Comparison of ENCODE assay signal across 8 cellular contexts in the genomic region with DNA sequence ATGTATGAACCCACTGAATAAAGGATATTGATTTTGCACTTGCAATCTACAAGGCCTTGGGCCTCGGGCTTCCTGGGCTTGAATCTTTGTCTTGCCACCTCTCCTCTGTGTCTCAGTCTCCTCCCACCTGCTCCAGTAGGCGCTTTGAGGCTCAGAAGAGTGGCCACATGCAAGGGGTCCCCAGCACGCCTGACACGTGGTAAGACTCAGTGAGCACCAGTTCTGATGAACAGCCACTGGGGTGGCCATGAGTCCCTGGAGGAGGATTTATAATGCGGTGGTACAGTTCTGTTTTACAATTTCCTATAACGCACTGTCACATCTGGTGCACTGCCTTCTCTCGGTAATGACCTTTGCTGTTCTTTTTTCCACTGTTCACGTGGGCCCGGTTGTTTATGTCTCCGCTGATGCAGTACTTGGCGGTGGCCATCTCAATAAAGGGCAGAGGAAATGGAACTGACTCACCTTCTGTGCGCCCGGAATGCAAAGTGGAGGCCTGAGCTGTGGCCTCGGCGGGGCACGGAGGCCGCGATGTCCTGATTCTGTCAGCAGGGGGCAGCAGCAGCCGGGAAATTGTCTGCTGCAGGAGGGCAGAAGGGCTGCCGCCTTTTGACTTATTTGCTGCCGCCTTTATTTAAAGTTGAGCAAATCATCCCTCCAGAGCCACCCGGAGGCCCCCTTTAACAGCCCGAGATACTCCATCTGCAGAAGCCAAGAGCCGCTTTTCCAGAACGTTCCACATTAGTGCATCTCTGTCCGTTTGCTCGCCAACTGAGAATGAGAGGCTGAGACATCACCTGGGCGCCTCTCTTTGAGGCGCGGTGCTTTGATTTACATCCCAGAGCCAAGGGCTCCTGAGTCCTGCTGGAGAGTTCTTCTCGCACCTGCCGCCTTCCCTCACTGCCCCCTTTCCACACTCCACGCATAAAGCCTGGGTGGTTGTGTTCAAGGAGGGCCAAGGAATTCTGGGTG. TPM values are rescaled to one million over a fixed set of nuclear protein-coding genes. Genes with fewer than 3 reads are reported as not detected.
DNase-seq lines count a peak whose midpoint lies in the region; ATAC-seq and TF ChIP-seq lines count a peak whose summit lies in the region.

No MANE protein-coding gene starts in this region.

- peak overlapping the region; percentile 67 for H3K27ac Mint-ChIP-seq in activated CD8-positive, alpha-beta memory T cell treated with anti-CD3 and anti-CD28 coated beads, Interleukin-2, amount 10 ng/mL, durations not matched to agents 7 days and 5 days
- H3K27ac Mint-ChIP-seq in endothelial cell (ENCODE audit: unreplicated experiment) (no peak overlapping the region), mesothelial cell of epicardium (no peak overlapping the region)

- H3K36me3 Mint-ChIP-seq in activated CD8-positive, alpha-beta memory T cell treated with anti-CD3 and anti-CD28 coated beads, Interleukin-2, amount 10 ng/mL, durations not matched to agents 7 days and 5 days = no peaks in the 10 kb centered on the region
- H3K36me3 Mint-ChIP-seq in endothelial cell (ENCODE audit: low read depth, unreplicated experiment) (peaks cover 4% of the 10 kb centered on the region), mesothelial cell of epicardium (no peaks in the 10 kb centered on the region)

- CTCF ChIA-PET in activated CD8-positive, alpha-beta memory T cell treated with anti-CD3 and anti-CD28 coated beads, Interleukin-2, amount 10 ng/mL, durations not matched to agents 7 days and 5 days (lab: Charles Lee) = interaction anchor here (0.7 to 14.4 kb wide), 25 partner anchors 8 to 441 kb away, joined by 3 to 180 read pairs (median 5); partner anchors contain the start of genes IL2RB, MPST, NCF4 and TST

- H3K9me3 Mint-ChIP-seq in activated CD8-positive, alpha-beta memory T cell treated with anti-CD3 and anti-CD28 coated beads, Interleukin-2, amount 10 ng/mL, durations not matched to agents 7 days and 5 days (ENCODE audit: low read depth) = no peaks in the 10 kb centered on the region
- H3K9me3 Mint-ChIP-seq in endothelial cell (ENCODE audit: unreplicated experiment) (no peaks in the 10 kb centered on the region), mesothelial cell of epicardium (peaks cover 8% of the 10 kb centered on the region)

- TF ChIP-seq CTCF in endothelial cell (IDR thresholded peaks at IDR 0.05; ENCODE audit: unreplicated experiment) = peak; percentile 93
- peak; percentile 93 for TF ChIP-seq CTCF in mesothelial cell of epicardium (IDR thresholded peaks at IDR 0.05; ENCODE audit: unreplicated experiment)

- peaks cover 11% of the 10 kb centered on the region for H3K27me3 Mint-ChIP-seq in activated CD8-positive, alpha-beta memory T cell treated with anti-CD3 and anti-CD28 coated beads, Interleukin-2, amount 10 ng/mL, durations not matched to agents 7 days and 5 days
- peaks cover 3% of the 10 kb centered on the region for H3K27me3 Mint-ChIP-seq in endothelial cell (ENCODE audit: unreplicated experiment)
- peaks cover 54% of the 10 kb centered on the region for H3K27me3 Mint-ChIP-seq in mesothelial cell of epicardium (ENCODE audit: low read depth)

- peak; percentile 34 for DNase-seq in DMS53 (lab: John Stamatoyannopoulos, UW)
- no peak for DNase-seq in DMS53 treated with DMSO at 0.1 percent for 48 hours (lab: John Stamatoyannopoulos, UW; ENCODE audit: unreplicated experiment)
- DNase-seq in NOMO-1 treated with dmso at 0.1 percent for 144 hours (lab: John Stamatoyannopoulos, UW; ENCODE audit: unreplicated experiment) = peak; percentile 79
- DNase-seq in activated CD8-positive, alpha-beta memory T cell treated with anti-CD3 and anti-CD28 coated beads, Interleukin-2, amount 10 ng/mL, durations not matched to agents 7 days and 5 days = peak; percentile 94
- peak; percentile 93 for DNase-seq in endothelial cell (ENCODE audit: low spot score)
- DNase-seq in mesothelial cell of epicardium (ENCODE audit: low spot score in 2 of 2, unreplicated experiment in 2 of 2) = peak; percentile 52 to 91
- peak; percentile 68 to 74 for DNase-seq in stimulated activated CD8-positive, alpha-beta memory T cell treated with anti-CD3 and anti-CD28 coated beads, Interleukin-15, amount 100 ng/mL, for 4 hours (ENCODE audit: low read depth in 2 of 2)

- H3K4me1 Mint-ChIP-seq in activated CD8-positive, alpha-beta memory T cell treated with anti-CD3 and anti-CD28 coated beads, Interleukin-2, amount 10 ng/mL, durations not matched to agents 7 days and 5 days = peaks cover 36% of the 10 kb centered on the region
- H3K4me1 Mint-ChIP-seq in endothelial cell (ENCODE audit: unreplicated experiment) (no peaks in the 10 kb centered on the region), mesothelial cell of epicardium (peaks cover 1% of the 10 kb centered on the region)

- ATAC-seq in HG03097 (IDR thresholded peaks at IDR 0.05; ENCODE audit: low FRiP score, unreplicated experiment) = peak; percentile 73
- ATAC-seq in activated CD8-positive, alpha-beta memory T cell treated with anti-CD3 and anti-CD28 coated beads, Interleukin-2, amount 10 ng/mL, durations not matched to agents 7 days and 5 days = peak; percentile 95

- peak overlapping the region; percentile 11 for H3K4me3 Mint-ChIP-seq in activated CD8-positive, alpha-beta memory T cell treated with anti-CD3 and anti-CD28 coated beads, Interleukin-2, amount 10 ng/mL, durations not matched to agents 7 days and 5 days
- H3K4me3 Mint-ChIP-seq in endothelial cell (ENCODE audit: unreplicated experiment) (no peak overlapping the region), mesothelial cell of epicardium (no peak overlapping the region)

RNA-seq across cellular contexts. Expression of gene IFT27, which starts 6.0 kb away (rescaled TPM):
- total RNA-seq in activated CD8-positive, alpha-beta memory T cell treated with anti-CD3 and anti-CD28 coated beads, Interleukin-2, amount 10 ng/mL, durations not matched to agents 7 days and 5 days = 10 to 100 TPM; 30.3 to 33.7 TPM
- total RNA-seq in endothelial cell (ENCODE audit: unreplicated experiment) = 51.1 TPM
- 56.8 to 59.6 TPM (median 58.6 TPM) in 3 replicates for total RNA-seq in mesothelial cell of epicardium

RNA-seq across cellular contexts. Expression of gene PVALB, which starts 34.9 kb away (rescaled TPM):
- not detected for total RNA-seq in activated CD8-positive, alpha-beta memory T cell treated with anti-CD3 and anti-CD28 coated beads, Interleukin-2, amount 10 ng/mL, durations not matched to agents 7 days and 5 days
- total RNA-seq in endothelial cell (ENCODE audit: unreplicated experiment) = not detected
- total RNA-seq in mesothelial cell of epicardium = not detected in 3 replicates
